ENCODE assay signal across 24 cellular contexts in the genomic region with DNA sequence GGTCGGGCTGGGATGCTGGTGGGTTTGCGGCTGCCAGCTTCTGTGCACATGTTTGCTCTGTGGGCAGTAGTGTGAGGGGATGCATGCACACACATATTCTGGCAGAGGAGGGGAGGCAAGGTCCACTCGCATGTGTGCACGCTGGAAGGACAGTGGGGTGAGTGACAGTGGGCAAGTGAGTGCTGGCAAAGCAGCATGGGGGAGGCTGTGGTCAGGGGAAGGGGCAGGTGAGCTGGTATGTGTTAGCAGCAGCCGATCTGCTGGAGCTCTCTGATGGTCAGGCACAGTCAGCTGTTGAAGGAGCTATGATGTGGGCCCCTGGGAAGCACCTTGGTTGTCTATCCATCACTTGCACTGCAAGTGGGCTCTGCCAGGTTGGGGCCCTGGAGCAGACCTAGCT.
"Had no signal": no experiment of that assay in that cellular context is flagged by ENCODE, and none has a peak within 500 bp of the region (broad histone marks: within the 10 kb centered on the region; RNA-seq: fewer than 3 reads in every experiment).

No MANE protein-coding gene starts in this region.

- H2AFZ ChIP-seq: hepatocyte, parathyroid adenoma had no signal

- FAIRE-seq: colon, islet of Langerhans, small intestine had no signal

- H3K4me1 Mint-ChIP-seq: memory B cell; natural killer cell; stimulated activated naive CD8-positive, alpha-beta T cell treated with anti-CD3 and anti-CD28 coated beads, Interleukin-15, amount 100 ng/mL, for 72 hours had no signal

- ATAC-seq: gastroesophageal sphincter; left colon; natural killer cell; stimulated activated naive CD8-positive, alpha-beta T cell treated with anti-CD3 and anti-CD28 coated beads, Interleukin-15, amount 100 ng/mL, for 72 hours had no signal

- H3K36me3 Mint-ChIP-seq: memory B cell had no signal

- H3K79me2 ChIP-seq: hepatocyte, parathyroid adenoma had no signal

- H3K27me3 Mint-ChIP-seq: memory B cell; progenitor cell of endocrine pancreas; stimulated activated naive CD8-positive, alpha-beta T cell treated with anti-CD3 and anti-CD28 coated beads, Interleukin-15, amount 100 ng/mL, for 72 hours had no signal

- H3K4me3 ChIP-seq: dorsolateral prefrontal cortex, gastroesophageal sphincter, heart left ventricle, hepatocyte, left ventricle myocardium inferior, lower lobe of right lung, right lobe of liver, suprapubic skin had no signal

- H3K36me3 ChIP-seq: gastroesophageal sphincter, heart left ventricle, left ventricle myocardium inferior, lower lobe of right lung, right lobe of liver, suprapubic skin had no signal

- H3K27ac ChIP-seq: dorsolateral prefrontal cortex, gastroesophageal sphincter, heart left ventricle, hepatocyte, left ventricle myocardium inferior, lower lobe of right lung, parathyroid adenoma, right lobe of liver, suprapubic skin had no signal

- H3K27ac Mint-ChIP-seq: memory B cell; natural killer cell; progenitor cell of endocrine pancreas; stimulated activated naive CD8-positive, alpha-beta T cell treated with anti-CD3 and anti-CD28 coated beads, Interleukin-15, amount 100 ng/mL, for 72 hours had no signal

- H3K9ac ChIP-seq: parathyroid adenoma had no signal

- H3K9me3 ChIP-seq: lower lobe of right lung, right lobe of liver, suprapubic skin had no signal

- H3K4me3 Mint-ChIP-seq: memory B cell; natural killer cell; stimulated activated naive CD8-positive, alpha-beta T cell treated with anti-CD3 and anti-CD28 coated beads, Interleukin-15, amount 100 ng/mL, for 72 hours had no signal

- H3K4me2 ChIP-seq: hepatocyte had no signal

- H3K4me1 ChIP-seq: gastroesophageal sphincter, heart left ventricle, left ventricle myocardium inferior, lower lobe of right lung, parathyroid adenoma, right lobe of liver, suprapubic skin had no signal

- DNase-seq: cerebellar nuclear complex; dorsolateral prefrontal cortex; effector CD4-positive, alpha-beta T cell; kidney glomerular epithelial cell; left colon; left ventricle myocardium inferior; lower lobe of right lung; natural killer cell; right lobe of liver; small intestine; stimulated activated CD4-positive, alpha-beta T cell treated with anti-CD3 and anti-CD28 coated beads, Interleukin-15, amount 100 ng/mL, for 24 hours; stimulated activated CD4-positive, alpha-beta T cell treated with anti-CD3 and anti-CD28 coated beads, Interleukin-2, amount 100 ng/mL, for 48 hours; stimulated activated naive CD4-positive, alpha-beta T cell; stimulated activated naive CD8-positive, alpha-beta T cell treated with anti-CD3 and anti-CD28 coated beads, Interleukin-15, amount 100 ng/mL, for 72 hours; trophoblast cell had no signal

- H3K27me3 ChIP-seq: dorsolateral prefrontal cortex, heart left ventricle, hepatocyte, right lobe of liver, suprapubic skin had no signal
